Comparison of ENCODE assay signal across 20 cellular contexts in the genomic region with DNA sequence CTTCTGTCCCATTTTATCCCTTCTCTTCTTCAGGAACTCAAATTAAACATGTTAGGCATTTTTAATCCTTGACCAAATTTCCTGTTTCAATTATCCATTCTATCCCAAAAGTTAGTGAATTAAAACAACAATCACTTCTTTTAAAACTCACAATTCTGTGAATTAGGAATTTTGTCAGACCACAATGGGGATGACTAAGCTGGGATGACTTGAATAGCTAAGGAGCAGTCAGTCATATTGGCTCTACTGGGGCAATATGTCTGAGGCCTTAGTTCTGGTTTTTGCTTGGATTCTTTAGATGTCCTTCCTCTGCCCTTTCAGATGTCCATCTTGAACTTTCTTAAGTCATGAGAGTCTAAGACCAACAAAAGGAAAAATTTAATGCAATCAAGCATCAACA.
DNase-seq lines count a peak whose midpoint lies in the region; ATAC-seq and TF ChIP-seq lines count a peak whose summit lies in the region.
"Had no signal": no experiment of that assay in that cellular context is flagged by ENCODE, and none has a peak within 500 bp of the region (broad histone marks: within the 10 kb centered on the region; RNA-seq: fewer than 3 reads in every experiment).

No MANE protein-coding gene starts in this region.

- peak overlapping the region; percentile 3 for H2BK5ac ChIP-seq in IMR-90 (ENCODE audit: low read depth, low read length, poor library complexity, severe bottlenecking)

- TF ChIP-seq CTCF in IMR-90 (conservative IDR thresholded peaks at IDR 0.05; ENCODE audit: low read depth, low read length) (no peak), cardiac fibroblast (IDR thresholded peaks at IDR 0.05; ENCODE audit: low read depth, low read length) (no peak), kidney epithelial cell (IDR thresholded peaks at IDR 0.05; ENCODE audit: insufficient read depth, low read length, poor library complexity, severe bottlenecking) (no peak)

- H3K4me1 ChIP-seq in IMR-90 (ENCODE audit: control insufficient read depth, insufficient read depth, low read length): 0 out of 2 replicates have a peak, but pooled peaks cover 1% of the 10 kb centered on the region

- no peak overlapping the region for H3K4me3 ChIP-seq in IMR-90 (ENCODE audit: insufficient read depth, low read depth, low read length)
- H3K4me3 ChIP-seq in cardiac fibroblast (replicated peaks in 1 of 2; ENCODE audit: low read depth in 2 of 2, low read length in 2 of 2): no peak overlapping the region
- H3K4me3 ChIP-seq in kidney epithelial cell (ENCODE audit: low read depth, low read length): no peak overlapping the region
- H3K4me3 ChIP-seq: left lung, sigmoid colon had no signal

- TF ChIP-seq POLR2A in IMR-90 (IDR thresholded peaks at IDR 0.05; ENCODE audit: low read depth, low read length): no peak

- H3K23ac ChIP-seq in IMR-90 (ENCODE audit: low read depth, low read length): no peak overlapping the region

- DNase-seq in AG08396 (ENCODE audit: low spot score) (peak; percentile 17), IMR-90 (peak; percentile 68), cardiac fibroblast (ENCODE audit: low read depth in 2 of 2) (peak; percentile 30 to 67), kidney epithelial cell (ENCODE audit: low read depth) (peak; percentile 67), caudate nucleus (lab: John Stamatoyannopoulos, UW) (no peak), AML-193 (lab: John Stamatoyannopoulos, UW) (no peak)
- no peak for DNase-seq in activated CD4-positive, alpha-beta T cell treated with anti-CD3 and anti-CD28 coated beads, Interleukin-2, amount 50 U/mL, for 48 hours
- no peak for DNase-seq in activated CD4-positive, alpha-beta T cell treated with anti-CD3 and anti-CD28 coated beads for 4 hours
- DNase-seq: activated T-cell treated with anti-CD3 and anti-CD28 coated beads, Interleukin-2, amount 50 U/mL, for 72 hours; COR-L47; effector memory CD4-positive, alpha-beta T cell; left lung; NCI-H1105; NCI-H774; occipital lobe; OCI-M1; sigmoid colon; stimulated activated CD4-positive, alpha-beta T cell treated with anti-CD3 and anti-CD28 coated beads, Interleukin-1b, Interleukin-23, amount 100 ng/mL, for 48 hours; T-helper 2 cell had no signal

- H3K56ac ChIP-seq in IMR-90 (ENCODE audit: extremely low read depth, insufficient read depth, low read length): no peak overlapping the region

- H3K79me1 ChIP-seq in IMR-90 (ENCODE audit: low read depth in 1 of 2, low read length in 2 of 2): no peaks in the 10 kb centered on the region

- H3K18ac ChIP-seq in IMR-90 (ENCODE audit: low read depth, low read length): no peak overlapping the region

- POLR2A ChIA-PET in IMR-90 (lab: Charles Lee; ENCODE audit: unreplicated experiment): no interaction called here

- no peak overlapping the region for H2AFZ ChIP-seq in IMR-90 (replicated peaks; ENCODE audit: low read length, poor library complexity)

- dilution Hi-C loops in IMR-90 (cut with HindIII; ENCODE audit: low sequenced_read_pairs, unreplicated experiment): no loop called here

- H2AK5ac ChIP-seq in IMR-90 (ENCODE audit: low read depth, low read length): no peak overlapping the region

- H2BK120ac ChIP-seq in IMR-90 (ENCODE audit: low read depth, low read length): no peak overlapping the region

- no peak overlapping the region for H3K9ac ChIP-seq in IMR-90 (ENCODE audit: low read depth, low read length)

- 0 out of 2 replicates have a peak overlapping the region, but pooled peaks have one; percentile 18 for H2BK20ac ChIP-seq in IMR-90 (ENCODE audit: low read depth, low read length)

- CTCF ChIA-PET in IMR-90 (lab: Yijun Ruan, JAX): no interaction called here

- in situ Hi-C loops in IMR-90 (cut with MboI; ENCODE audit: low sequenced_read_pairs): no loop called here

- H3K27ac ChIP-seq in IMR-90 (ENCODE audit: insufficient read depth, low read length) (no peak overlapping the region), caudate nucleus (ENCODE audit: low read depth, low read length) (no peak overlapping the region)
- H3K27ac ChIP-seq: left lung, sigmoid colon had no signal

- no peak overlapping the region for H3K4ac ChIP-seq in IMR-90 (ENCODE audit: low read depth, low read length)

- no peak overlapping the region for H3K4me2 ChIP-seq in IMR-90 (ENCODE audit: low read depth, low read length)

- no peaks in the 10 kb centered on the region for H4K20me1 ChIP-seq in IMR-90 (ENCODE audit: insufficient read depth, low read length)

- intact Hi-C loops in IMR-90 (cut with micrococcal nuclease): no loop called here

- H4K5ac ChIP-seq in IMR-90 (ENCODE audit: low read depth, low read length): no peak overlapping the region

- no peak overlapping the region for H2AK9ac ChIP-seq in IMR-90 (replicated peaks; ENCODE audit: low read depth, low read length, poor library complexity)

- H4K91ac ChIP-seq in IMR-90 (ENCODE audit: insufficient read depth, low read depth, low read length): no peak overlapping the region

- TF ChIP-seq RAD21 in IMR-90 (IDR thresholded peaks at IDR 0.05; ENCODE audit: low read length): no peak

- peak; percentile 48; the same call in 1 of the 2 replicates for ATAC-seq in IMR-90 (ENCODE audit: low read depth)
- ATAC-seq: activated T-cell treated with anti-CD3 and anti-CD28 coated beads, Interleukin-2, amount 50 U/mL, for 72 hours; left lung; WTC11 had no signal

- H4K8ac ChIP-seq in IMR-90 (ENCODE audit: low read depth in 2 of 2, low read length in 2 of 2): no peak overlapping the region; a peak in 1 of 4 replicates

- peaks cover 3% of the 10 kb centered on the region; the same call in 1 of the 2 replicates for H3K9me3 ChIP-seq in IMR-90 (ENCODE audit: control insufficient read depth, insufficient read depth, low read length)
- H3K9me3 ChIP-seq: left lung, sigmoid colon had no signal

- no peak overlapping the region for H2BK15ac ChIP-seq in IMR-90 (ENCODE audit: low read depth, low read length)

- no TSS peak for BruUV-seq in IMR-90 (replicated peaks; lab: Mats Ljungman, UMichigan)

- H3K27me3 ChIP-seq in IMR-90 (ENCODE audit: control insufficient read depth, insufficient read depth, low read length) (no peaks in the 10 kb centered on the region), kidney epithelial cell (ENCODE audit: control insufficient read depth, insufficient read depth, low read length) (no peaks in the 10 kb centered on the region)
- H3K27me3 ChIP-seq: left lung, sigmoid colon had no signal

- H3K14ac ChIP-seq in IMR-90 (replicated peaks; ENCODE audit: low read depth, low read length): peak overlapping the region; percentile 15; the same call in 1 of the 2 replicates

- no peaks in the 10 kb centered on the region for H3K36me3 ChIP-seq in IMR-90 (ENCODE audit: control insufficient read depth, insufficient read depth, low read length)
- H3K36me3 ChIP-seq in kidney epithelial cell (ENCODE audit: control insufficient read depth, insufficient read depth, low read length): no peaks in the 10 kb centered on the region
- H3K36me3 ChIP-seq: left lung, sigmoid colon had no signal

- no peaks in the 10 kb centered on the region for H3K9me1 ChIP-seq in IMR-90 (ENCODE audit: insufficient read depth, low read length)

TF ChIP-seq in IMR-90, 13 proteins besides CTCF, POLR2A, EP300 and RAD21:
- TF ChIP-seq, protein P1, sequence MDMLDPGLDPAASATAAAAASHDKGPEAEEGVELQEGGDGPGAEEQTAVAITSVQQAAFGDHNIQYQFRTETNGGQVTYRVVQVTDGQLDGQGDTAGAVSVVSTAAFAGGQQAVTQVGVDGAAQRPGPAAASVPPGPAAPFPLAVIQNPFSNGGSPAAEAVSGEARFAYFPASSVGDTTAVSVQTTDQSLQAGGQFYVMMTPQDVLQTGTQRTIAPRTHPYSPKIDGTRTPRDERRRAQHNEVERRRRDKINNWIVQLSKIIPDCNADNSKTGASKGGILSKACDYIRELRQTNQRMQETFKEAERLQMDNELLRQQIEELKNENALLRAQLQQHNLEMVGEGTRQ (IDR thresholded peaks at IDR 0.05; ENCODE audit: low read depth, low read length): no peak
- TF ChIP-seq CEBPB (IDR thresholded peaks at IDR 0.05; ENCODE audit: low read depth, low read length) (no peak), SMC3 (IDR thresholded peaks at IDR 0.05; ENCODE audit: low read depth, low read length) (no peak), RCOR1 (IDR thresholded peaks at IDR 0.05; ENCODE audit: insufficient replicate concordance, low read length) (no peak), MXI1 (IDR thresholded peaks at IDR 0.05; ENCODE audit: borderline replicate concordance, low read depth, low read length) (no peak), MAZ (IDR thresholded peaks at IDR 0.05; ENCODE audit: borderline replicate concordance, low read depth, low read length) (no peak), BHLHE40 (IDR thresholded peaks at IDR 0.05; ENCODE audit: low read depth, low read length) (no peak), MAFK (IDR thresholded peaks at IDR 0.05; ENCODE audit: low read depth, low read length) (no peak), RFX5 (IDR thresholded peaks at IDR 0.05; ENCODE audit: low read depth, low read length) (no peak), NFE2L2 (IDR thresholded peaks at IDR 0.05; ENCODE audit: low read depth, low read length) (no peak), FOS (IDR thresholded peaks at IDR 0.05; ENCODE audit: low read depth, low read length) (no peak), CHD1 (IDR thresholded peaks at IDR 0.05; ENCODE audit: low read depth, low read length) (no peak)
- TF ChIP-seq, protein P2, sequence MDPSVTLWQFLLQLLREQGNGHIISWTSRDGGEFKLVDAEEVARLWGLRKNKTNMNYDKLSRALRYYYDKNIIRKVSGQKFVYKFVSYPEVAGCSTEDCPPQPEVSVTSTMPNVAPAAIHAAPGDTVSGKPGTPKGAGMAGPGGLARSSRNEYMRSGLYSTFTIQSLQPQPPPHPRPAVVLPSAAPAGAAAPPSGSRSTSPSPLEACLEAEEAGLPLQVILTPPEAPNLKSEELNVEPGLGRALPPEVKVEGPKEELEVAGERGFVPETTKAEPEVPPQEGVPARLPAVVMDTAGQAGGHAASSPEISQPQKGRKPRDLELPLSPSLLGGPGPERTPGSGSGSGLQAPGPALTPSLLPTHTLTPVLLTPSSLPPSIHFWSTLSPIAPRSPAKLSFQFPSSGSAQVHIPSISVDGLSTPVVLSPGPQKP (IDR thresholded peaks at IDR 0.05; ENCODE audit: borderline replicate concordance, low read depth, low read length): no peak

Comparison
In these comparisons a context has a peak if more than half of its experiments do, and no peak if none do; other contexts are left out.
1. DNase-seq: peak in AG08396 (single experiment), IMR-90 (single experiment), cardiac fibroblast (2 of 2) and kidney epithelial cell (single experiment); none in activated CD4-positive, alpha-beta T cell treated with anti-CD3 and anti-CD28 coated beads, Interleukin-2, amount 50 U/mL, for 48 hours (0 of 2), caudate nucleus (0 of 61), AML-193 (0 of 2) and activated CD4-positive, alpha-beta T cell treated with anti-CD3 and anti-CD28 coated beads for 4 hours (0 of 2).